ENCODE assay signal across 1 cellular context in the genomic region with DNA sequence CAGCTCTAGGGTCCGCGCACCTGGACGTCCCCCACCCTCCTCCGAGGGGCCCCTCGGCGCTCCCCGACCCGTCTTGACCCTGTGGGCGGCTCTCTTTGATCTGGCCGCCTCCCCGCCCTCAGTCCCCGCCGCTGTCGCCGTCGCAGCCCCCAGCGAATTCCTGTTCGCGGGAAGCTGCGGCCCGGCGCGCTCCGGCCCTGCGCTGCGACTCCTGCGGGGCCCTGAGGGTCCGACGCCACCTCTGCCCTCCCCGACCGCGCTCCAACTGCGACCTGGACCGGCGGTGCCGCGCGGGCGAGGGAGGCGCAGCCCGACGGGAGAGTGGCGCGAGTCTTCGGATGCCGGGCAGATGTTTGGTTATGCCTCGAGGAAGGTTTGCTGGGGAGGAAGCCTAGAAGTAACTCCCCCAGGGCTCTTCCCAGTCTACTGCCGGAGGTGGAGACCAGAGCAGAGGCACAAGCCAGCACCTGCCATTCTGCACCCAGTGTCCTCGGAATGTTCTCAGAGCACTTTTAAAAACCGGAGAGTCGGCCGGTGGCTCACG.
TF ChIP-seq lines count a peak whose summit lies in the region.

No MANE protein-coding gene starts in this region.

TF ChIP-seq in A549, 52 proteins besides CTCF, POLR2A, EP300 and RAD21 (continued from another document):
- TF ChIP-seq, protein P1, sequence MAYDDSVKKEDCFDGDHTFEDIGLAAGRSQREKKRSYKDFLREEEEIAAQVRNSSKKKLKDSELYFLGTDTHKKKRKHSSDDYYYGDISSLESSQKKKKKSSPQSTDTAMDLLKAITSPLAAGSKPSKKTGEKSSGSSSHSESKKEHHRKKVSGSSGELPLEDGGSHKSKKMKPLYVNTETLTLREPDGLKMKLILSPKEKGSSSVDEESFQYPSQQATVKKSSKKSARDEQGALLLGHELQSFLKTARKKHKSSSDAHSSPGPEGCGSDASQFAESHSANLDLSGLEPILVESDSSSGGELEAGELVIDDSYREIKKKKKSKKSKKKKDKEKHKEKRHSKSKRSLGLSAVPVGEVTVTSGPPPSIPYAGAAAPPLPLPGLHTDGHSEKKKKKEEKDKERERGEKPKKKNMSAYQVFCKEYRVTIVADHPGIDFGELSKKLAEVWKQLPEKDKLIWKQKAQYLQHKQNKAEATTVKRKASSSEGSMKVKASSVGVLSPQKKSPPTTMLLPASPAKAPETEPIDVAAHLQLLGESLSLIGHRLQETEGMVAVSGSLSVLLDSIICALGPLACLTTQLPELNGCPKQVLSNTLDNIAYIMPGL (CRISPR knock-in tag; IDR thresholded peaks at IDR 0.05; ENCODE audit: borderline replicate concordance), result no peak
- TF ChIP-seq ZNF302 (CRISPR knock-in tag; IDR thresholded peaks at IDR 0.05) (no peak), ZFP36 (IDR thresholded peaks at IDR 0.05; ENCODE audit: borderline replicate concordance, partially characterized antibody) (no peak), RNF2 (IDR thresholded peaks at IDR 0.05; ENCODE audit: borderline replicate concordance, low read depth) (no peak), HEYL (CRISPR knock-in tag; IDR thresholded peaks at IDR 0.05) (no peak), ESRRA (IDR thresholded peaks at IDR 0.05; ENCODE audit: borderline replicate concordance, low read length) (no peak), ELK1 (IDR thresholded peaks at IDR 0.05; ENCODE audit: low read depth, low read length) (no peak), RARB (CRISPR knock-in tag; IDR thresholded peaks at IDR 0.05) (no peak)
- TF ChIP-seq, protein P2, sequence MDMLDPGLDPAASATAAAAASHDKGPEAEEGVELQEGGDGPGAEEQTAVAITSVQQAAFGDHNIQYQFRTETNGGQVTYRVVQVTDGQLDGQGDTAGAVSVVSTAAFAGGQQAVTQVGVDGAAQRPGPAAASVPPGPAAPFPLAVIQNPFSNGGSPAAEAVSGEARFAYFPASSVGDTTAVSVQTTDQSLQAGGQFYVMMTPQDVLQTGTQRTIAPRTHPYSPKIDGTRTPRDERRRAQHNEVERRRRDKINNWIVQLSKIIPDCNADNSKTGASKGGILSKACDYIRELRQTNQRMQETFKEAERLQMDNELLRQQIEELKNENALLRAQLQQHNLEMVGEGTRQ (IDR thresholded peaks at IDR 0.05), result no peak
